In genomic region chr20:31633339-31633914, GRCh38 we compare ENCODE assay signal across 1 cellular context.
TF ChIP-seq lines count a peak whose summit lies in the region.

No MANE protein-coding gene starts in this region.

TF ChIP-seq in K562, 482 proteins besides CTCF, POLR2A, EP300 and RAD21 (continued from another document):
- TF ChIP-seq ETS1 (conservative IDR thresholded peaks at IDR 0.05; ENCODE audit: control insufficient read depth, low read depth, low read length): no peak
- peak; percentile 59; the same call in 1 of the 2 replicates for TF ChIP-seq ZNF592 (IDR thresholded peaks at IDR 0.05)
- no peak for TF ChIP-seq MCM7 (IDR thresholded peaks at IDR 0.05)
- TF ChIP-seq, protein P1, sequence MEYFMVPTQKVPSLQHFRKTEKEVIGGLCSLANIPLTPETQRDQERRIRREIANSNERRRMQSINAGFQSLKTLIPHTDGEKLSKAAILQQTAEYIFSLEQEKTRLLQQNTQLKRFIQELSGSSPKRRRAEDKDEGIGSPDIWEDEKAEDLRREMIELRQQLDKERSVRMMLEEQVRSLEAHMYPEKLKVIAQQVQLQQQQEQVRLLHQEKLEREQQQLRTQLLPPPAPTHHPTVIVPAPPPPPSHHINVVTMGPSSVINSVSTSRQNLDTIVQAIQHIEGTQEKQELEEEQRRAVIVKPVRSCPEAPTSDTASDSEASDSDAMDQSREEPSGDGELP (CRISPR knock-in tag; IDR thresholded peaks at IDR 0.05; ENCODE audit: borderline replicate concordance): peak; percentile 81; the same call in 1 of the 2 replicates
- TF ChIP-seq MAFF (IDR thresholded peaks at IDR 0.05; ENCODE audit: low read length): no peak
- TF ChIP-seq FOXJ3 (CRISPR knock-in tag; IDR thresholded peaks at IDR 0.05): no peak
- no peak for TF ChIP-seq RHOXF2B (CRISPR knock-in tag; conservative IDR thresholded peaks at IDR 0.05)
- no peak for TF ChIP-seq ZNF766 (CRISPR knock-in tag; conservative IDR thresholded peaks at IDR 0.05)
- TF ChIP-seq ZNF239 (CRISPR knock-in tag; IDR thresholded peaks at IDR 0.05): no peak
- no peak for TF ChIP-seq YBX1 (IDR thresholded peaks at IDR 0.05)
- peak; percentile 73; the same call in 1 of the 2 replicates for TF ChIP-seq CTBP1 (IDR thresholded peaks at IDR 0.05; ENCODE audit: borderline replicate concordance)
- TF ChIP-seq MAFG (tag; conservative IDR thresholded peaks at IDR 0.05): no peak
- TF ChIP-seq ZKSCAN1 (IDR thresholded peaks at IDR 0.05; ENCODE audit: low read depth, low read length): no peak
- no peak for TF ChIP-seq RUNX1 (IDR thresholded peaks at IDR 0.05; ENCODE audit: low read depth)
- no peak for TF ChIP-seq ATF2 (CRISPR knock-in tag; IDR thresholded peaks at IDR 0.05)
- TF ChIP-seq ZBTB2 (IDR thresholded peaks at IDR 0.05): no peak
- TF ChIP-seq ZNF57 (CRISPR knock-in tag; IDR thresholded peaks at IDR 0.05): no peak
- no peak for TF ChIP-seq PML (IDR thresholded peaks at IDR 0.05; ENCODE audit: low read length)
TF ChIP-seq in K562: peak in this region for 18.
